ENCODE assay signal across 18 cellular contexts in the genomic region with DNA sequence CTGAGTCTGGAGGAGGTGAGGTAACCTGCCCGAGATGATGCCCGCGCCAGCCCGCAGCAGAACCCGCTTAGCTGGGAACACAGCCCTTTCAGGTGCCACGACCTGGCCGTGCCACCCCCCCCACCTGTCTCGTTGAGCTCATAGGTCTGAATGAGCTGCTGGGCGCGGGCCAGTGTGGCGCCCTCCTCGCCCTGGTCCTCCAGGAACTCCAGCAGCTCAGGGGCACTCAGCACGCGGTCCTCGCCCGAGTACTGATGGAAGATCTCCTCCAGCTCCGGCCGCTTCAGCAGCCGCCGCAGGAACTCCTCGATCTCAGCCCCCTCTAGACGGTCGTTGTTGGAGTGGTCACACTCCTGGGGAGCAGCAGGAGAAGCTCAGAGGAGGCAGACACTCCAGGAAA. TPM values are rescaled to one million over a fixed set of nuclear protein-coding genes. Genes with fewer than 3 reads are reported as not detected.
A peak's percentile ranks its signal among the peaks of the same experiment; 100 is the strongest.
DNase-seq lines count a peak whose midpoint lies in the region; ATAC-seq, FAIRE-seq and TF ChIP-seq lines count a peak whose summit lies in the region.
"Had no signal": no experiment of that assay in that cellular context is flagged by ENCODE, and none has a peak within 500 bp of the region (broad histone marks: within the 10 kb centered on the region; RNA-seq: fewer than 3 reads in every experiment).

No MANE protein-coding gene starts in this region.

- no peaks in the 10 kb centered on the region for H3K36me3 Mint-ChIP-seq in neural progenitor cell
- H3K36me3 Mint-ChIP-seq: CD4-positive, CD25-positive, alpha-beta regulatory T cell; CD8-positive, alpha-beta T cell had no signal

- H3K9me3 ChIP-seq in heart left ventricle (no peaks in the 10 kb centered on the region), K562 (replicated peaks; ENCODE audit: control insufficient read depth, insufficient read depth, low read depth, low read length) (no peaks in the 10 kb centered on the region), neural progenitor cell (ENCODE audit: low read depth) (no peaks in the 10 kb centered on the region)
- H3K9me3 ChIP-seq: Caco-2 had no signal

- no peaks in the 10 kb centered on the region for H3F3A ChIP-seq in neural progenitor cell (ENCODE audit: low read depth)

- H3K4me1 Mint-ChIP-seq in neural progenitor cell = peaks cover 26% of the 10 kb centered on the region

- no peak overlapping the region for H3K4me3 Mint-ChIP-seq in neural progenitor cell
- H3K4me3 Mint-ChIP-seq: CD4-positive, CD25-positive, alpha-beta regulatory T cell; CD8-positive, alpha-beta T cell; GM23338 had no signal

- H3K4me3 ChIP-seq in heart left ventricle = no peak overlapping the region
- H3K4me3 ChIP-seq in K562 = no peak overlapping the region
- H3K4me3 ChIP-seq in neural progenitor cell = no peak overlapping the region
- H3K4me3 ChIP-seq: GM23338 had no signal

- POLR2A ChIA-PET in K562 (lab: Yijun Ruan, JAX) = interaction anchor here (0.6 to 2.4 kb wide), 7 partner anchors 10 to 342 kb away, joined by 3 to 14 read pairs (median 3); no protein-coding TSS in a partner anchor

- H3K36me3 ChIP-seq in heart left ventricle (peaks cover 0 to 57% (median 27%) of the 10 kb centered on the region in 9 donors), K562 (ENCODE audit: control insufficient read depth, insufficient read depth, low read length) (no peaks in the 10 kb centered on the region), neural progenitor cell (no peaks in the 10 kb centered on the region)

- no peaks in the 10 kb centered on the region for H3K9me1 ChIP-seq in K562 (ENCODE audit: control insufficient read depth, insufficient read depth, low read length)

- TF ChIP-seq CTCF in heart left ventricle (IDR thresholded peaks at IDR 0.05) (no peak), K562 (IDR thresholded peaks at IDR 0.05 in 2 of 3, conservative IDR thresholded peaks at IDR 0.05 in 1 of 3; ENCODE audit: insufficient read depth in 2 of 3, low read depth in 1 of 3, low read length in 3 of 3) (no peak), neural progenitor cell (IDR thresholded peaks at IDR 0.05) (no peak)

- H3K4me2 ChIP-seq in K562 (ENCODE audit: insufficient read depth, low read length) (no peak overlapping the region), neural progenitor cell (no peak overlapping the region)
- H3K4me2 ChIP-seq: GM23338 had no signal

- FAIRE-seq in K562 (lab: Jason Lieb, UNC) = no peak
- FAIRE-seq: G401.6, GM12892, GM19239 had no signal

- 93 to 95% (median 94%) methylated on average over 18 to 23 of the region's 23 CpGs for WGBS in heart left ventricle, 4 donors
- WGBS in K562 (ENCODE audit: insufficient coverage, low coverage, missing lambda C conversion rate) = 60% methylated on average over 23 of the region's 23 CpGs

- H3K4me1 ChIP-seq in heart left ventricle (peaks cover 0 to 20% (median 8%) of the 10 kb centered on the region in 12 donors), K562 (replicated peaks in 1 of 2; ENCODE audit: control insufficient read depth in 2 of 2, insufficient read depth in 2 of 2, low read length in 2 of 2) (peaks cover 6 to 40% of the 10 kb centered on the region in 2 experiments), neural progenitor cell (no peaks in the 10 kb centered on the region)

- no peak overlapping the region for H3K27ac ChIP-seq in heart left ventricle
- H3K27ac ChIP-seq in K562 (ENCODE audit: extremely low read depth, low read depth, low read length) = no peak overlapping the region
- H3K27ac ChIP-seq in neural progenitor cell = no peak overlapping the region
- H3K27ac ChIP-seq: C4-2B had no signal

- no peaks in the 10 kb centered on the region for H3K9me3 Mint-ChIP-seq in neural progenitor cell
- H3K9me3 Mint-ChIP-seq: CD4-positive, CD25-positive, alpha-beta regulatory T cell; CD8-positive, alpha-beta T cell; GM23338; H9 had no signal

- H3K27ac Mint-ChIP-seq in neural progenitor cell = peak overlapping the region; percentile 82
- H3K27ac Mint-ChIP-seq: CD4-positive, CD25-positive, alpha-beta regulatory T cell; CD8-positive, alpha-beta T cell; GM23338 had no signal

- no peak overlapping the region for H2AFZ ChIP-seq in K562 (ENCODE audit: low read depth, low read length)
- H2AFZ ChIP-seq in neural progenitor cell (replicated peaks) = no peak overlapping the region
- H2AFZ ChIP-seq: GM23338 had no signal

- H4K20me1 ChIP-seq in K562 (replicated peaks; ENCODE audit: control insufficient read depth, insufficient read depth, low read length) (no peaks in the 10 kb centered on the region), neural progenitor cell (ENCODE audit: low read depth) (no peaks in the 10 kb centered on the region)

- TF ChIP-seq EP300 in K562 (IDR thresholded peaks at IDR 0.05; ENCODE audit: low read length) = no peak

- DNase-seq in Right ventricle myocardium inferior (ENCODE audit: missing footprints) (peak; percentile 62), heart left ventricle (no peak), K562 (ENCODE audit: extremely low read depth in 1 of 4, low spot score in 3 of 4) (no peak), neural progenitor cell (ENCODE audit: low spot score) (no peak)
- DNase-seq: Caco-2; CD4-positive, CD25-positive, alpha-beta regulatory T cell; DMS153; DND-41; H9 had no signal

- H3K27me3 ChIP-seq in heart left ventricle = no peaks in the 10 kb centered on the region
- no peaks in the 10 kb centered on the region for H3K27me3 ChIP-seq in K562 (ENCODE audit: control insufficient read depth in 2 of 2, insufficient read depth in 2 of 2, low read length in 2 of 2)
- H3K27me3 ChIP-seq in neural progenitor cell = no peaks in the 10 kb centered on the region

- H3K9ac ChIP-seq in K562 (ENCODE audit: insufficient read depth in 1 of 2, low read depth in 2 of 2, low read length in 2 of 2) (no peak overlapping the region), neural progenitor cell (no peak overlapping the region)

- no peak for ATAC-seq in Right ventricle myocardium inferior
- ATAC-seq in heart left ventricle = no peak
- no peak for ATAC-seq in K562
- ATAC-seq in GM21619 (IDR thresholded peaks at IDR 0.05; ENCODE audit: unreplicated experiment) = no peak
- no peak for ATAC-seq in HG03196 (IDR thresholded peaks at IDR 0.05; ENCODE audit: unreplicated experiment)
- ATAC-seq: CD8-positive, alpha-beta T cell; GM23338; HCT116 had no signal

- intact Hi-C loops in Right ventricle myocardium inferior (cut with DNase I) = no loop called here
- intact Hi-C loops in heart left ventricle (cut with DNase I) = no loop called here
- intact Hi-C loops in K562 (cut with micrococcal nuclease) = no loop called here

- in situ Hi-C loops in K562 (cut with MboI) = no loop called here

- no TSS peak for BruUV-seq in K562 (replicated peaks; lab: Mats Ljungman, UMichigan)

- CTCF ChIA-PET in K562 (lab: Yijun Ruan, JAX; ENCODE audit: low intra/inter-chr PET ratio) = no interaction called here

- H3K79me2 ChIP-seq in K562 (ENCODE audit: control insufficient read depth, insufficient read depth, low read length) = no peaks in the 10 kb centered on the region; the same call in 2 of the 3 replicates
- no peaks in the 10 kb centered on the region for H3K79me2 ChIP-seq in neural progenitor cell (ENCODE audit: low read depth)

- no peak for TF ChIP-seq RAD21 in K562 (CRISPR knock-in tag; conservative IDR thresholded peaks at IDR 0.05 in 1 of 2, IDR thresholded peaks at IDR 0.05 in 1 of 2)

- H3K27me3 Mint-ChIP-seq in neural progenitor cell (ENCODE audit: insufficient read depth, low read depth) = peaks cover 2% of the 10 kb centered on the region

- TF ChIP-seq POLR2A in heart left ventricle (IDR thresholded peaks at IDR 0.05) = no peak
- no peak for TF ChIP-seq POLR2A in K562 (conservative IDR thresholded peaks at IDR 0.05)

RNA-seq across cellular contexts. Expression of a gene that starts 13.6 kb away (rescaled TPM):
- total RNA-seq in Right ventricle myocardium inferior (200 TPM), heart left ventricle (100 to 1,000 TPM; 102 to 207 (median 123) TPM), K562 (2014; rRNA removed) (7.5 and 8.8 TPM in 2 replicates), K562 (2014; rRNA removed; fragmentation: Illumina TruSeq; extraction: Trizol) (2.4 and 2.5 TPM in 2 replicates), K562 (2015; rRNA removed; fragmentation: Illumina TruSeq; extraction: Trizol) (4.0 and 4.6 TPM in 2 replicates), K562 (2021) (22.6 and 22.9 TPM in 2 replicates), neural progenitor cell (ENCODE audit: low replicate concordance) (16.0 and 31.4 TPM in 2 replicates)
- polyA plus RNA-seq in heart left ventricle (100 to 1,000 TPM in 1 of 2 donors, 10 to 100 TPM in 1; 92.8 to 105 TPM), K562 (2011; rRNA removed) (8.1 and 16.5 TPM in 2 replicates), K562 (2014; fragmentation: Illumina TruSeq; extraction: Trizol) (10.5 and 14.7 TPM in 2 replicates), K562 (2014; fragmentation: Nextera tagmentation; extraction: Ambion mirVana) (under 1 TPM; 0.20 to 0.27 TPM), K562 (2014; rRNA removed) (8.2 and 15.7 TPM in 2 replicates)
- 4.5 and 16.3 TPM in 2 replicates for total RNA-seq in K562 (2011; cell fraction: chromatin; rRNA removed; ENCODE audit: low replicate concordance)
- 10.4 and 13.0 TPM in 2 replicates for total RNA-seq in K562 (2011; cell fraction: nucleolus; rRNA removed)
- total RNA-seq in K562 (2011; cell fraction: nucleoplasm; rRNA removed) = 4.2 and 4.8 TPM in 2 replicates
- polyA plus RNA-seq in K562 (2011; cell fraction: cytosol; rRNA removed) = 15.2 and 44.8 TPM in 2 replicates
- polyA plus RNA-seq in K562 (2011; cell fraction: nucleus; rRNA removed) = 10.0 and 23.0 TPM in 2 replicates
- polyA plus RNA-seq in K562 (2012) = 13.0 and 13.6 TPM in 2 replicates
- polyA minus RNA-seq in K562 (2011; rRNA and poly(A)+ RNA removed) = 1.6 and 13.2 TPM in 2 replicates
- polyA minus RNA-seq in K562 (2011; cell fraction: cytosol; rRNA and poly(A)+ RNA removed) = 17.4 and 18.3 TPM in 2 replicates
- polyA minus RNA-seq in K562 (2011; cell fraction: nucleus; rRNA and poly(A)+ RNA removed) = 3.4 and 8.9 TPM in 2 replicates

RNA-seq across cellular contexts. Expression of a gene that starts 16.8 kb away (rescaled TPM):
- total RNA-seq in Right ventricle myocardium inferior = 6.7 TPM
- total RNA-seq in heart left ventricle = 1 to 10 TPM; 4.1 to 9.8 (median 6.3) TPM
- 1 to 10 TPM; 3.3 to 8.8 TPM for polyA plus RNA-seq in heart left ventricle
- total RNA-seq in K562 (2011; cell fraction: chromatin; rRNA removed; ENCODE audit: low replicate concordance) = 14.7 and 39.0 TPM in 2 replicates
- total RNA-seq in K562 (2011; cell fraction: nucleolus; rRNA removed) = 32.7 and 33.0 TPM in 2 replicates
- 14.5 and 17.5 TPM in 2 replicates for total RNA-seq in K562 (2011; cell fraction: nucleoplasm; rRNA removed)
- 5.5 and 6.3 TPM in 2 replicates for total RNA-seq in K562 (2014; rRNA removed)
- 1.6 and 2.1 TPM in 2 replicates for total RNA-seq in K562 (2014; rRNA removed; fragmentation: Illumina TruSeq; extraction: Trizol)
- 2.0 and 2.1 TPM in 2 replicates for total RNA-seq in K562 (2015; rRNA removed; fragmentation: Illumina TruSeq; extraction: Trizol)
- total RNA-seq in K562 (2021) = 4.7 and 5.7 TPM in 2 replicates
- polyA plus RNA-seq in K562 (2011; rRNA removed) = 6.9 and 9.1 TPM in 2 replicates
- polyA plus RNA-seq in K562 (2011; cell fraction: cytosol; rRNA removed) = 4.9 and 7.5 TPM in 2 replicates
- polyA plus RNA-seq in K562 (2011; cell fraction: nucleus; rRNA removed) = 24.3 and 48.8 TPM in 2 replicates
- polyA plus RNA-seq in K562 (2012) = 6.1 and 12.0 TPM in 2 replicates
- 4.6 and 5.4 TPM in 2 replicates for polyA plus RNA-seq in K562 (2014; fragmentation: Illumina TruSeq; extraction: Trizol)
- under 1 TPM; 0.14 to 0.15 TPM for polyA plus RNA-seq in K562 (2014; fragmentation: Nextera tagmentation; extraction: Ambion mirVana)
- 5.6 and 7.0 TPM in 2 replicates for polyA plus RNA-seq in K562 (2014; rRNA removed)
- 1.8 and 2.6 TPM in 2 replicates for polyA minus RNA-seq in K562 (2011; rRNA and poly(A)+ RNA removed)
- 3.7 and 4.4 TPM in 2 replicates for polyA minus RNA-seq in K562 (2011; cell fraction: cytosol; rRNA and poly(A)+ RNA removed)
- polyA minus RNA-seq in K562 (2011; cell fraction: nucleus; rRNA and poly(A)+ RNA removed) = 17.5 and 22.5 TPM in 2 replicates
- total RNA-seq in neural progenitor cell (ENCODE audit: low replicate concordance) = 6.8 and 17.3 TPM in 2 replicates

RNA-seq across cellular contexts. Expression of a gene that starts 29.6 kb away (rescaled TPM):
- total RNA-seq in Right ventricle myocardium inferior (33.1 TPM), heart left ventricle (10 to 100 TPM; 14.4 to 28.7 (median 22.5) TPM), K562 (2014; rRNA removed) (18.5 and 18.8 TPM in 2 replicates), K562 (2014; rRNA removed; fragmentation: Illumina TruSeq; extraction: Trizol) (4.0 and 4.2 TPM in 2 replicates), K562 (2015; rRNA removed; fragmentation: Illumina TruSeq; extraction: Trizol) (6.6 and 7.3 TPM in 2 replicates), K562 (2021) (21.4 and 28.3 TPM in 2 replicates), neural progenitor cell (ENCODE audit: low replicate concordance) (10.2 and 14.3 TPM in 2 replicates)
- polyA plus RNA-seq in heart left ventricle (10 to 100 TPM; 11.9 to 12.4 TPM), K562 (2011; rRNA removed) (7.9 and 9.1 TPM in 2 replicates), K562 (2014; fragmentation: Illumina TruSeq; extraction: Trizol) (20.9 and 27.2 TPM in 2 replicates), K562 (2014; fragmentation: Nextera tagmentation; extraction: Ambion mirVana) (1 to 10 TPM; 1.4 to 1.6 TPM), K562 (2014; rRNA removed) (24.4 and 26.2 TPM in 2 replicates)
- total RNA-seq in K562 (2011; cell fraction: chromatin; rRNA removed; ENCODE audit: low replicate concordance) = 13.2 and 13.4 TPM in 2 replicates
- 10.9 and 13.0 TPM in 2 replicates for total RNA-seq in K562 (2011; cell fraction: nucleolus; rRNA removed)
- total RNA-seq in K562 (2011; cell fraction: nucleoplasm; rRNA removed) = 15.3 and 17.7 TPM in 2 replicates
- polyA plus RNA-seq in K562 (2011; cell fraction: cytosol; rRNA removed) = 8.8 and 11.7 TPM in 2 replicates
- 7.8 and 10.5 TPM in 2 replicates for polyA plus RNA-seq in K562 (2011; cell fraction: nucleus; rRNA removed)
- polyA plus RNA-seq in K562 (2012) = 18.0 and 23.2 TPM in 2 replicates
- 3.2 and 4.6 TPM in 2 replicates for polyA minus RNA-seq in K562 (2011; rRNA and poly(A)+ RNA removed)
- polyA minus RNA-seq in K562 (2011; cell fraction: cytosol; rRNA and poly(A)+ RNA removed) = 5.6 and 6.3 TPM in 2 replicates
- polyA minus RNA-seq in K562 (2011; cell fraction: nucleus; rRNA and poly(A)+ RNA removed) = 3.8 and 7.1 TPM in 2 replicates

RNA-seq across cellular contexts. Expression of a gene that starts 43.0 kb away (rescaled TPM):
- 9.0 TPM for total RNA-seq in Right ventricle myocardium inferior
- 1 to 10 TPM; 3.9 to 7.5 (median 5.7) TPM for total RNA-seq in heart left ventricle
- 1 to 10 TPM; 3.4 to 6.4 TPM for polyA plus RNA-seq in heart left ventricle
- 1.4 TPM in 1 of 2 replicates, not detected in the other for total RNA-seq in K562 (2011; cell fraction: chromatin; rRNA removed; ENCODE audit: low replicate concordance)
- 0.83 and 1.2 TPM in 2 replicates for total RNA-seq in K562 (2011; cell fraction: nucleolus; rRNA removed)
- 0.69 and 1.2 TPM in 2 replicates for total RNA-seq in K562 (2011; cell fraction: nucleoplasm; rRNA removed)
- total RNA-seq in K562 (2014; rRNA removed) = 2.7 and 3.4 TPM in 2 replicates
- total RNA-seq in K562 (2014; rRNA removed; fragmentation: Illumina TruSeq; extraction: Trizol) = 0.29 and 0.69 TPM in 2 replicates
- 1.4 and 1.8 TPM in 2 replicates for total RNA-seq in K562 (2015; rRNA removed; fragmentation: Illumina TruSeq; extraction: Trizol)
- 2.0 and 2.1 TPM in 2 replicates for total RNA-seq in K562 (2021)
- polyA plus RNA-seq in K562 (2011; rRNA removed) = 1.1 and 1.6 TPM in 2 replicates
- polyA plus RNA-seq in K562 (2011; cell fraction: cytosol; rRNA removed) = 1.7 and 2.5 TPM in 2 replicates
- polyA plus RNA-seq in K562 (2011; cell fraction: nucleus; rRNA removed) = 0.98 and 1.1 TPM in 2 replicates
- 2.3 and 2.8 TPM in 2 replicates for polyA plus RNA-seq in K562 (2012)
- 1.1 and 1.9 TPM in 2 replicates for polyA plus RNA-seq in K562 (2014; fragmentation: Illumina TruSeq; extraction: Trizol)
- not detected for polyA plus RNA-seq in K562 (2014; fragmentation: Nextera tagmentation; extraction: Ambion mirVana)
- polyA plus RNA-seq in K562 (2014; rRNA removed) = 0.86 and 1.8 TPM in 2 replicates
- 0.46 and 0.72 TPM in 2 replicates for polyA minus RNA-seq in K562 (2011; rRNA and poly(A)+ RNA removed)
- not detected in 2 replicates for polyA minus RNA-seq in K562 (2011; cell fraction: cytosol; rRNA and poly(A)+ RNA removed)
- polyA minus RNA-seq in K562 (2011; cell fraction: nucleus; rRNA and poly(A)+ RNA removed) = 0.54 and 1.3 TPM in 2 replicates
- total RNA-seq in neural progenitor cell (ENCODE audit: low replicate concordance) = 4.6 and 9.1 TPM in 2 replicates

RNA-seq across cellular contexts. Expression of a gene that starts 57.6 kb away (rescaled TPM):
- 96.0 TPM for total RNA-seq in Right ventricle myocardium inferior
- total RNA-seq in heart left ventricle = 100 to 1,000 TPM in 2 of 9 donors, 10 to 100 TPM in 7; 61.0 to 114 (median 70.8) TPM
- polyA plus RNA-seq in heart left ventricle = 10 to 100 TPM; 36.8 to 52.7 TPM
- total RNA-seq in K562 (2011; cell fraction: chromatin; rRNA removed; ENCODE audit: low replicate concordance) = 146 and 215 TPM in 2 replicates
- total RNA-seq in K562 (2011; cell fraction: nucleolus; rRNA removed) = 112 and 131 TPM in 2 replicates
- total RNA-seq in K562 (2011; cell fraction: nucleoplasm; rRNA removed) = 122 and 132 TPM in 2 replicates
- total RNA-seq in K562 (2014; rRNA removed) = 116 and 117 TPM in 2 replicates
- 105 and 140 TPM in 2 replicates for total RNA-seq in K562 (2014; rRNA removed; fragmentation: Illumina TruSeq; extraction: Trizol)
- 402 and 569 TPM in 2 replicates for total RNA-seq in K562 (2015; rRNA removed; fragmentation: Illumina TruSeq; extraction: Trizol)
- total RNA-seq in K562 (2021) = 213 and 214 TPM in 2 replicates
- polyA plus RNA-seq in K562 (2011; rRNA removed) = 115 and 126 TPM in 2 replicates
- 52.9 and 59.1 TPM in 2 replicates for polyA plus RNA-seq in K562 (2011; cell fraction: cytosol; rRNA removed)
- 165 and 192 TPM in 2 replicates for polyA plus RNA-seq in K562 (2011; cell fraction: nucleus; rRNA removed)
- 120 and 129 TPM in 2 replicates for polyA plus RNA-seq in K562 (2012)
- 205 and 323 TPM in 2 replicates for polyA plus RNA-seq in K562 (2014; fragmentation: Illumina TruSeq; extraction: Trizol)
- 100 to 1,000 TPM; 297 to 332 TPM for polyA plus RNA-seq in K562 (2014; fragmentation: Nextera tagmentation; extraction: Ambion mirVana)
- polyA plus RNA-seq in K562 (2014; rRNA removed) = 86.7 and 116 TPM in 2 replicates
- polyA minus RNA-seq in K562 (2011; rRNA and poly(A)+ RNA removed) = 85.9 and 107 TPM in 2 replicates
- 222 and 388 TPM in 2 replicates for polyA minus RNA-seq in K562 (2011; cell fraction: cytosol; rRNA and poly(A)+ RNA removed)
- 42.5 and 94.9 TPM in 2 replicates for polyA minus RNA-seq in K562 (2011; cell fraction: nucleus; rRNA and poly(A)+ RNA removed)
- 95.0 and 101 TPM in 2 replicates for total RNA-seq in neural progenitor cell (ENCODE audit: low replicate concordance)
